ENCODE assay signal across 9 cellular contexts in the genomic region with DNA sequence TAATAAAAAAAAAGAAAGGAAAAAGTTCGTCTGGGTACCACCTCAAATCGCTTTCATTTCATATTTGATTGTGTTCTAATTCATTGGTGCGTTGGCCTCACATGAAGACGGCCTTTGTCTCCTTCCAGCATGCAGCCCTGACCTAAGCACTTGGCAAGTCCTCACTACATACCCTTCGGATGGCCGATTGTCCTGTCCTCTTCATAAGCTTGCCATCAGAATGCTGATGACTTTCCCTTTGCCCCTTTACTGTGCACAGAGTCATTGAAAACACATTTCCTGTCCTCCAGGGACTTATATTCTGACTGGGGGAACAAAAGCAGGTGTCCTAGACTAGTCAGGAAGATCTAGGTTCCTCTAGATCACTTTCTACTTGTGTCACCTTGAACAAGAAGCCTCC. TPM values are rescaled to one million over a fixed set of nuclear protein-coding genes. Genes with fewer than 3 reads are reported as not detected.
"Had no signal": no experiment of that assay in that cellular context is flagged by ENCODE, and none has a peak within 500 bp of the region (broad histone marks: within the 10 kb centered on the region; RNA-seq: fewer than 3 reads in every experiment).

No MANE protein-coding gene starts in this region.

- H3K9ac ChIP-seq: GM23248 had no signal

- FAIRE-seq: H54, HepG2 had no signal

- DNase-seq: GM23248, GOT3, H9, HCEC 1CT had no signal

- H2AFZ ChIP-seq: GM23248 had no signal

- H3K27ac ChIP-seq: GM23248, HL-60 had no signal

- ATAC-seq: HepG2 had no signal

- H3K4me3 ChIP-seq: GM23248 had no signal

RNA-seq across cellular contexts. Expression of a gene that starts 43.0 kb away (rescaled TPM):
- total RNA-seq: HepG2, HT1080 had no signal
- polyA plus RNA-seq: HepG2, IgD-negative memory B cell had no signal
